ENCODE assay signal across 8 cellular contexts in genomic region chr7:55951637-55952351, GRCh38.
DNase-seq lines count a peak whose midpoint lies in the region; ATAC-seq and TF ChIP-seq lines count a peak whose summit lies in the region.

Gene MRPS17, plus strand, starts transcription at chr7:55951877. Its CDS starts 1,319 bp downstream, at chr7:55953196.

- ATAC-seq in GM19025 (IDR thresholded peaks at IDR 0.05; ENCODE audit: low read depth, unreplicated experiment) (peak; percentile 100), HG03280 (IDR thresholded peaks at IDR 0.05; ENCODE audit: unreplicated experiment) (peak; percentile 100)
- peak; percentile 100 for ATAC-seq in activated CD4-positive, CD25-positive, alpha-beta regulatory T cell treated with anti-CD3 and anti-CD28 coated beads, Interleukin-2, amount 50 U/mL, for 24 hours
- peak; percentile 100 for ATAC-seq in central memory CD8-positive, alpha-beta T cell (replicated peaks; ENCODE audit: extremely low read depth, poor library complexity, severe bottlenecking)

- peaks cover 17% of the 10 kb centered on the region for H3K36me3 Mint-ChIP-seq in central memory CD8-positive, alpha-beta T cell (ENCODE audit: insufficient read depth)

- peak within 1 kb of the TSS; percentile 96 for H3K27ac Mint-ChIP-seq in central memory CD8-positive, alpha-beta T cell (ENCODE audit: low read depth)

- H3K27me3 Mint-ChIP-seq in central memory CD8-positive, alpha-beta T cell, result no peaks in the 10 kb centered on the region

- peaks cover 17% of the 10 kb centered on the region for H3K4me1 Mint-ChIP-seq in central memory CD8-positive, alpha-beta T cell

- peak within 1 kb of the TSS; percentile 96 for H3K4me3 ChIP-seq in AG10803 (ENCODE audit: low read length)

- peak; percentile 72 for DNase-seq in AG10803 (ENCODE audit: low read depth)
- DNase-seq in NCI-H345 treated with DMSO at 0.1 percent for 48 hours (lab: John Stamatoyannopoulos, UW; ENCODE audit: unreplicated experiment), result peak; percentile 91
- DNase-seq in central memory CD8-positive, alpha-beta T cell (ENCODE audit: low spot score in 2 of 2), result peak; percentile 85 to 90
- peak; percentile 95 for DNase-seq in islet precursor cell
- DNase-seq in stimulated activated CD4-positive, alpha-beta T cell treated with anti-CD3 and anti-CD28 coated beads, Interleukin-12 subunit alpha, Interleukin-12 subunit beta, amount 100 ng/mL, for 48 hours (ENCODE audit: low read depth in 2 of 3, low spot score in 1 of 3), result peak; percentile 87 to 90 (median 89)

- no peak for TF ChIP-seq CTCF in AG10803 (conservative IDR thresholded peaks at IDR 0.05; ENCODE audit: low read length)

- peak within 1 kb of the TSS; percentile 92 for H3K4me3 Mint-ChIP-seq in central memory CD8-positive, alpha-beta T cell

- no peaks in the 10 kb centered on the region for H3K9me3 Mint-ChIP-seq in central memory CD8-positive, alpha-beta T cell

Comparison
In these comparisons a context has a peak if more than half of its experiments do, and no peak if none do; other contexts are left out.
1. Peak in every context shown above with its lines: DNase-seq, ATAC-seq and H3K4me3 ChIP-seq.